9 cellular contexts compared by ENCODE assay signal in the genomic region with DNA sequence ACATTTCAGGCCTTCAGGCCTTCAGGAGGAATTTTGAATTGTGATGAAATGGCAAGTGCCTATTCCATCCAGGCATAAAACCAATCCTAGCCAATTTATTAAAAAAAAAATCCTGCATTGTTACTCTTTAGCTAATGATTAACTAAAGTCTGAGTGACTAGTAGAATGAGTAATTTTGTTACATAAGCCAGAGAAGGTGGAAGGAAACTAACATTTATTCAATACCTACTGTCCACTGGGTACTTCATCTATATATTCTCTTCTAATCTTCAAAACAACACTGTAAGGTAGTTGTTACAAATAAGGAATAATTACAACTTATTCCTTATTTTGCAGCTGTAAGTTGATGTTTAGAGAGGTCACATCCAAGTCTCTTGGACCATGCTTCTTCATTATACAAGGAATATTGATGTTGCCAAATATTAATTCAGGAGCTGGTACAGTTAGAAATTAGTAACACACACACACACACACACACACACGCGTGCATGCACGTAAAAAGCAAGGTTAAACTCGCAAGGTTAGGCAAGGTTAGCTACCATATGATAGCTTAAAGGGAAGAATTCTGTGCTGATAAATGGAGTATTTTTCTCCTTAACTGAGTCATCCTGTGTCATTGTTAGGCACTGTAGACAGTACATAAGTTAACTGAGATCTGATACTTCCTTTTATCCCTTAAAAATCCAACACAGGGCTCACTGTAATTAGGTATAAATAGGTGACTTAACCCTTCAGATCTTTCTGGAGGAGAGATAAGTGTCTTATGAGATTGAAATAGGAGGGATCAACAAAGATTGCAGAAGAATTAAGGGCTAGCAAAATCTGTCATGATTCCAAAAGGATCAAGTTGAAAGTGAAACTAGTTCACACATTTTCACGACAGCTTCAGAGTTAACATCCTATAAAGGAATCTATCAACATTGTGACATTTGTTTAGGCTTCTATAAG.
DNase-seq lines count a peak whose midpoint lies in the region; ATAC-seq and TF ChIP-seq lines count a peak whose summit lies in the region.
"Had no signal": no experiment of that assay in that cellular context is flagged by ENCODE, and none has a peak within 500 bp of the region (broad histone marks: within the 10 kb centered on the region; RNA-seq: fewer than 3 reads in every experiment).

No MANE protein-coding gene starts in this region.

- no peaks in the 10 kb centered on the region for H3K36me3 Mint-ChIP-seq in activated T-cell treated with anti-CD3 and anti-CD28 coated beads, Interleukin-2, amount 50 U/mL, for 4 hours (ENCODE audit: insufficient read depth)
- H3K36me3 Mint-ChIP-seq in type B pancreatic cell: peaks cover 3% of the 10 kb centered on the region
- H3K36me3 Mint-ChIP-seq: IgD-negative memory B cell had no signal

- no peaks in the 10 kb centered on the region for H3K9me3 Mint-ChIP-seq in activated T-cell treated with anti-CD3 and anti-CD28 coated beads, Interleukin-2, amount 50 U/mL, for 4 hours
- H3K9me3 Mint-ChIP-seq in type B pancreatic cell: no peaks in the 10 kb centered on the region
- H3K9me3 Mint-ChIP-seq: IgD-negative memory B cell had no signal

- in situ Hi-C loops in astrocyte of the spinal cord (cut with HindIII; ENCODE audit: low sequenced_read_pairs): no loop called here

- H3K4me1 Mint-ChIP-seq in activated T-cell treated with anti-CD3 and anti-CD28 coated beads, Interleukin-2, amount 50 U/mL, for 4 hours (ENCODE audit: low read depth): peaks cover 14% of the 10 kb centered on the region
- H3K4me1 Mint-ChIP-seq in type B pancreatic cell (ENCODE audit: unreplicated experiment): peaks cover 26% of the 10 kb centered on the region

- TF ChIP-seq CTCF in astrocyte of the spinal cord (IDR thresholded peaks at IDR 0.05; ENCODE audit: low read depth, low read length) (no peak), type B pancreatic cell (conservative IDR thresholded peaks at IDR 0.05) (no peak)

- no peak for ATAC-seq in activated T-cell treated with anti-CD3 and anti-CD28 coated beads, Interleukin-2, amount 50 U/mL, for 4 hours
- ATAC-seq in HG03439 (IDR thresholded peaks at IDR 0.05; ENCODE audit: unreplicated experiment) (no peak), HG02642 (IDR thresholded peaks at IDR 0.05; ENCODE audit: poor library complexity, unreplicated experiment) (no peak), HG02588 (IDR thresholded peaks at IDR 0.05; ENCODE audit: unreplicated experiment) (no peak)

- H3K4me3 Mint-ChIP-seq in activated T-cell treated with anti-CD3 and anti-CD28 coated beads, Interleukin-2, amount 50 U/mL, for 4 hours: peak overlapping the region; percentile 24
- peak overlapping the region; percentile 80 for H3K4me3 Mint-ChIP-seq in type B pancreatic cell
- H3K4me3 Mint-ChIP-seq: IgD-negative memory B cell had no signal

- H3K27me3 Mint-ChIP-seq in activated T-cell treated with anti-CD3 and anti-CD28 coated beads, Interleukin-2, amount 50 U/mL, for 4 hours (ENCODE audit: low read depth): no peaks in the 10 kb centered on the region
- H3K27me3 Mint-ChIP-seq in type B pancreatic cell: no peaks in the 10 kb centered on the region
- H3K27me3 Mint-ChIP-seq: IgD-negative memory B cell had no signal

- DNase-seq in activated T-cell treated with anti-CD3 and anti-CD28 coated beads, Interleukin-2, amount 50 U/mL, for 4 hours: no peak
- DNase-seq in activated T-cell treated with anti-CD3 and anti-CD28 coated beads for 4 hours: no peak
- DNase-seq in astrocyte of the spinal cord (ENCODE audit: low read depth, low spot score): peak; percentile 71
- DNase-seq in left kidney (ENCODE audit: low read depth, low spot score): peak; percentile 26
- no peak for DNase-seq in type B pancreatic cell (ENCODE audit: extremely low spot score, unreplicated experiment)

- H3K27ac Mint-ChIP-seq in type B pancreatic cell: peak overlapping the region; percentile 87
- H3K27ac Mint-ChIP-seq: IgD-negative memory B cell had no signal

- H3K4me3 ChIP-seq in astrocyte of the spinal cord (ENCODE audit: low read depth, low read length): peak overlapping the region; percentile 21

Comparison
In these comparisons a context has a peak if more than half of its experiments do, and no peak if none do; other contexts are left out.
1. DNase-seq: peak in astrocyte of the spinal cord (single experiment) and left kidney (single experiment); none in activated T-cell treated with anti-CD3 and anti-CD28 coated beads, Interleukin-2, amount 50 U/mL, for 4 hours (single experiment), activated T-cell treated with anti-CD3 and anti-CD28 coated beads for 4 hours (single experiment) and type B pancreatic cell (single experiment).